ENCODE assay signal across 15 cellular contexts in genomic region chr5:164235176-164235914, GRCh38.
DNase-seq lines count a peak whose midpoint lies in the region; TF ChIP-seq lines count a peak whose summit lies in the region.
"Had no signal": no experiment of that assay in that cellular context is flagged by ENCODE, and none has a peak within 500 bp of the region (broad histone marks: within the 10 kb centered on the region; RNA-seq: fewer than 3 reads in every experiment).

No MANE protein-coding gene starts in this region.

- no peaks in the 10 kb centered on the region for H3K36me3 Mint-ChIP-seq in glutamatergic neuron (ENCODE audit: unreplicated experiment)
- H3K36me3 Mint-ChIP-seq: CD8-positive, alpha-beta memory T cell had no signal

- TF ChIP-seq CTCF in astrocyte of the cerebellum (IDR thresholded peaks at IDR 0.05; ENCODE audit: low read depth, low read length, missing control alignments): no peak
- no peak for TF ChIP-seq CTCF in glutamatergic neuron (IDR thresholded peaks at IDR 0.05; ENCODE audit: partially characterized antibody, unreplicated experiment)

- H3K27ac Mint-ChIP-seq in glutamatergic neuron (ENCODE audit: unreplicated experiment): peak overlapping the region; percentile 82
- H3K27ac Mint-ChIP-seq: CD8-positive, alpha-beta memory T cell had no signal

- H3K36me3 ChIP-seq in subcutaneous abdominal adipose tissue (ENCODE audit: control insufficient read depth in 5 of 5, insufficient read depth in 5 of 5, low read length in 5 of 5): no peaks in the 10 kb centered on the region

- peaks cover 2 to 13% (median 10%) of the 10 kb centered on the region in 5 donors for H3K4me1 ChIP-seq in subcutaneous abdominal adipose tissue (ENCODE audit: control insufficient read depth in 5 of 5, insufficient read depth in 5 of 5, low read length in 5 of 5)

- no peaks in the 10 kb centered on the region for H3K9me3 ChIP-seq in subcutaneous abdominal adipose tissue (ENCODE audit: control insufficient read depth in 5 of 5, low read length in 5 of 5)

- H3K4me3 Mint-ChIP-seq in glutamatergic neuron (ENCODE audit: unreplicated experiment): peak overlapping the region; percentile 23
- H3K4me3 Mint-ChIP-seq: CD8-positive, alpha-beta memory T cell; neural crest cell had no signal

- peaks cover 6% of the 10 kb centered on the region for H3K9me3 Mint-ChIP-seq in glutamatergic neuron (ENCODE audit: unreplicated experiment)
- H3K9me3 Mint-ChIP-seq: neural crest cell had no signal

- in situ Hi-C loops in astrocyte of the cerebellum (cut with HindIII; ENCODE audit: low sequenced_read_pairs): no loop called here

- DNase-seq in HS-27A (ENCODE audit: low read depth) (peak; percentile 86), astrocyte of the cerebellum (ENCODE audit: low read depth) (peak; percentile 96), glutamatergic neuron (peak; percentile 52), NCI-H2196 treated with DMSO at 0.1 percent for 48 hours (lab: John Stamatoyannopoulos, UW; ENCODE audit: unreplicated experiment) (no peak)
- no peak for DNase-seq in NK-92 treated with Interleukin-12 subunit alpha and Interleukin-12 subunit beta, amount 100 ng/mL, for 24 hours (lab: John Stamatoyannopoulos, UW)
- no peak for DNase-seq in effector CD4-positive, alpha-beta T cell
- DNase-seq: activated gamma-delta T cell treated with Interleukin-2 at 50 U/mL for 16 hours; caudate nucleus; CD8-positive, alpha-beta memory T cell; mammary epithelial cell; MV-4-11; NCI-H2171 treated with DMSO at 0.1 percent for 48 hours; stimulated activated naive CD4-positive, alpha-beta T cell had no signal

- H3K27me3 Mint-ChIP-seq in glutamatergic neuron (ENCODE audit: unreplicated experiment): no peaks in the 10 kb centered on the region
- H3K27me3 Mint-ChIP-seq: CD8-positive, alpha-beta memory T cell had no signal

- H3K9ac ChIP-seq in subcutaneous abdominal adipose tissue (ENCODE audit: low read length in 5 of 5): no peak overlapping the region

- H3K4me3 ChIP-seq in astrocyte of the cerebellum (ENCODE audit: low read depth, low read length) (no peak overlapping the region), subcutaneous abdominal adipose tissue (ENCODE audit: low read depth in 1 of 5, low read length in 5 of 5) (no peak overlapping the region)

- H3K27ac ChIP-seq in subcutaneous abdominal adipose tissue (ENCODE audit: low read depth, low read length): peak overlapping the region; percentile 25

- no peaks in the 10 kb centered on the region for H3K27me3 ChIP-seq in subcutaneous abdominal adipose tissue (ENCODE audit: control insufficient read depth in 5 of 5, insufficient read depth in 4 of 5, low read length in 5 of 5)

- H3K4me1 Mint-ChIP-seq in glutamatergic neuron (ENCODE audit: low read depth, unreplicated experiment): peaks cover 23% of the 10 kb centered on the region
- H3K4me1 Mint-ChIP-seq: CD8-positive, alpha-beta memory T cell; neural crest cell had no signal

Comparison
In these comparisons a context has a peak if more than half of its experiments do, and no peak if none do; other contexts are left out.
1. DNase-seq: peak in HS-27A (single experiment), astrocyte of the cerebellum (single experiment) and glutamatergic neuron (single experiment); none in NK-92 treated with Interleukin-12 subunit alpha and Interleukin-12 subunit beta, amount 100 ng/mL, for 24 hours (single experiment), effector CD4-positive, alpha-beta T cell (single experiment) and NCI-H2196 treated with DMSO at 0.1 percent for 48 hours (single experiment).